Comparison of ENCODE assay signal across 16 cellular contexts in genomic region chr11:66863428-66864125, GRCh38. TPM values are rescaled to one million over a fixed set of nuclear protein-coding genes. Genes with fewer than 3 reads are reported as not detected.
DNase-seq lines count a peak whose midpoint lies in the region; ATAC-seq, FAIRE-seq and TF ChIP-seq lines count a peak whose summit lies in the region.
"Had no signal": no experiment of that assay in that cellular context is flagged by ENCODE, and none has a peak within 500 bp of the region (broad histone marks: within the 10 kb centered on the region; RNA-seq: fewer than 3 reads in every experiment).

No MANE protein-coding gene starts in this region.

- peaks cover 6% of the 10 kb centered on the region for H4K20me1 ChIP-seq in keratinocyte (ENCODE audit: control insufficient read depth, extremely low read depth, insufficient read depth, low read length)

- no peak overlapping the region for H3K4me3 ChIP-seq in RWPE2 (ENCODE audit: severe bottlenecking)
- no peak overlapping the region for H3K4me3 ChIP-seq in keratinocyte (ENCODE audit: control insufficient read depth in 2 of 3, extremely low read depth in 1 of 3, insufficient read depth in 2 of 3, low read depth in 1 of 3, low read length in 3 of 3)
- H3K4me3 ChIP-seq in small intestine (ENCODE audit: low read depth in 1 of 2, low read length in 2 of 2) = no peak overlapping the region

- H3K36me3 ChIP-seq in RWPE2 (ENCODE audit: low read depth) = peaks cover 20% of the 10 kb centered on the region
- peaks cover 10 to 21% of the 10 kb centered on the region in 2 experiments for H3K36me3 ChIP-seq in keratinocyte (ENCODE audit: control insufficient read depth in 2 of 2, extremely low read depth in 1 of 2, insufficient read depth in 2 of 2, low read length in 2 of 2)
- peaks cover 0 to 3% of the 10 kb centered on the region in 2 donors for H3K36me3 ChIP-seq in small intestine (ENCODE audit: control insufficient read depth in 2 of 2, insufficient read depth in 2 of 2, low read length in 2 of 2)

- dilution Hi-C loops in keratinocyte (cut with MboI; ENCODE audit: extremely low pct_ligation_motif_present, low sequenced_read_pairs) = no loop called here

- no peak overlapping the region for H3K9ac ChIP-seq in keratinocyte (ENCODE audit: control insufficient read depth, extremely low read depth, insufficient read depth, low read length)

- FAIRE-seq in keratinocyte (lab: Jason Lieb, UNC) (peak; percentile 34), small intestine (lab: Jason Lieb, UNC) (no peak)

- H3K27me3 ChIP-seq in RWPE2 (ENCODE audit: insufficient read depth, poor library complexity, severe bottlenecking) (no peaks in the 10 kb centered on the region), keratinocyte (ENCODE audit: control insufficient read depth, extremely low read depth, insufficient read depth, low read length) (no peaks in the 10 kb centered on the region), small intestine (ENCODE audit: control insufficient read depth in 2 of 2, insufficient read depth in 2 of 2, low read length in 2 of 2) (no peaks in the 10 kb centered on the region)

- H3K4me1 ChIP-seq in RWPE2 (ENCODE audit: insufficient read depth, poor library complexity, severe bottlenecking) = no peaks in the 10 kb centered on the region
- H3K4me1 ChIP-seq in keratinocyte (ENCODE audit: control insufficient read depth, extremely low read depth, insufficient read depth, low read length) = peaks cover 16% of the 10 kb centered on the region
- H3K4me1 ChIP-seq in small intestine (ENCODE audit: control insufficient read depth in 2 of 2, insufficient read depth in 1 of 2, low read depth in 1 of 2, low read length in 1 of 2) = peaks cover 0 to 4% of the 10 kb centered on the region in 2 donors

- H3K9me3 ChIP-seq in RWPE2 (ENCODE audit: severe bottlenecking) = no peaks in the 10 kb centered on the region
- H3K9me3 ChIP-seq in keratinocyte (ENCODE audit: control insufficient read depth, low read depth, low read length) = no peaks in the 10 kb centered on the region
- H3K9me3 ChIP-seq in small intestine (ENCODE audit: control insufficient read depth, low read depth) = no peaks in the 10 kb centered on the region

- H2AFZ ChIP-seq in keratinocyte (ENCODE audit: control insufficient read depth, low read length) = no peak overlapping the region

- ATAC-seq in RWPE2 (ENCODE audit: low read depth) (no peak), GM19035 (IDR thresholded peaks at IDR 0.05; ENCODE audit: unreplicated experiment) (no peak)
- ATAC-seq: SK-N-SH treated with all-trans-retinoic acid at 6 μM for 48 hours had no signal

- DNase-seq in DMS79 (lab: John Stamatoyannopoulos, UW) = peak; percentile 14
- no peak for DNase-seq in DMS79 treated with DMSO at 0.1 percent for 48 hours (lab: John Stamatoyannopoulos, UW)
- peak; percentile 62 for DNase-seq in RWPE2 (ENCODE audit: low spot score)
- no peak for DNase-seq in keratinocyte (ENCODE audit: low read depth, low spot score)
- peak; percentile 38 for DNase-seq in small intestine
- no peak for DNase-seq in DMS 273 (lab: John Stamatoyannopoulos, UW; ENCODE audit: unreplicated experiment)
- DNase-seq in stimulated activated CD4-positive, alpha-beta T cell treated with anti-CD3 and anti-CD28 coated beads, Interleukin-2, amount 100 ng/mL, for 24 hours = no peak
- DNase-seq: 8988T, DMS 273 treated with DMSO at 0.1 percent for 48 hours, NCI-H1694 treated with DMSO at 0.1 percent for 48 hours, NCI-H524, NCI-H82, OCI-M1, SIG-M5 had no signal

- TF ChIP-seq CTCF in RWPE2 (IDR thresholded peaks at IDR 0.05; ENCODE audit: poor library complexity, severe bottlenecking) = no peak
- TF ChIP-seq CTCF in keratinocyte (optimal IDR thresholded peaks at IDR 0.05 in 1 of 3, IDR thresholded peaks at IDR 0.05 in 1 of 3, conservative IDR thresholded peaks at IDR 0.05 in 1 of 3; ENCODE audit: extremely low read depth in 1 of 3, insufficient read depth in 2 of 3, low read length in 3 of 3) = no peak

- H3K79me2 ChIP-seq in keratinocyte (ENCODE audit: control insufficient read depth, insufficient read depth, low read length) = no peaks in the 10 kb centered on the region

- WGBS in small intestine, 3 donors = 44 to 85% (median 55%) methylated on average over 31 of the region's 31 CpGs

- no peak overlapping the region for H3K27ac ChIP-seq in RWPE2 (ENCODE audit: poor library complexity, severe bottlenecking)
- no peak overlapping the region for H3K27ac ChIP-seq in keratinocyte (ENCODE audit: control insufficient read depth, insufficient read depth, low read length)
- no peak overlapping the region for H3K27ac ChIP-seq in small intestine (ENCODE audit: low read depth in 1 of 2, low read length in 1 of 2)

- H3K9me1 ChIP-seq in keratinocyte (ENCODE audit: control insufficient read depth, extremely low read depth, insufficient read depth, low read length) = no peaks in the 10 kb centered on the region

- H3K4me2 ChIP-seq in keratinocyte (ENCODE audit: control insufficient read depth, extremely low read depth, insufficient read depth, low read depth, low read length) = no peak overlapping the region

RNA-seq across cellular contexts. Expression of gene LRFN4, which starts 6.7 kb away (rescaled TPM):
- polyA plus RNA-seq in keratinocyte (0.77 to 1.5 TPM (median 1.1 TPM) in 3 replicates), small intestine (10 to 100 TPM in 1 of 3 donors, 1 to 10 TPM in 2; 1.4 to 12.2 (median 2.7) TPM)
- polyA plus RNA-seq in keratinocyte (2011; ENCODE audit: low read depth) = 0.19 TPM
- 0.50 and 1.5 TPM in 2 replicates for polyA plus RNA-seq in keratinocyte (2011; cell fraction: cytosol; rRNA removed)
- polyA plus RNA-seq in keratinocyte (2011; cell fraction: nucleus; rRNA removed) = 1.5 and 2.2 TPM in 2 replicates
- 0.89 and 1.6 TPM in 2 replicates for polyA plus RNA-seq in keratinocyte (2012; ENCODE audit: low replicate concordance)
- polyA minus RNA-seq in keratinocyte = 0.38 to 0.82 TPM (median 0.53 TPM) in 3 replicates
- polyA minus RNA-seq in keratinocyte (2011; cell fraction: cytosol; rRNA and poly(A)+ RNA removed) = 5.8 TPM
- polyA minus RNA-seq in keratinocyte (2011; cell fraction: nucleus; rRNA and poly(A)+ RNA removed) = 2.2 and 2.8 TPM in 2 replicates

RNA-seq across cellular contexts. Expression of gene RCE1, which starts 20.3 kb away (rescaled TPM):
- 11.2 to 15.2 TPM (median 14.0 TPM) in 3 replicates for polyA plus RNA-seq in keratinocyte
- 9.7 TPM for polyA plus RNA-seq in keratinocyte (2011; ENCODE audit: low read depth)
- 11.1 and 13.2 TPM in 2 replicates for polyA plus RNA-seq in keratinocyte (2011; cell fraction: cytosol; rRNA removed)
- polyA plus RNA-seq in keratinocyte (2011; cell fraction: nucleus; rRNA removed) = 26.7 and 32.8 TPM in 2 replicates
- 16.3 and 24.1 TPM in 2 replicates for polyA plus RNA-seq in keratinocyte (2012; ENCODE audit: low replicate concordance)
- polyA minus RNA-seq in keratinocyte = 10.0 to 18.5 TPM (median 15.1 TPM) in 3 replicates
- 22.1 TPM for polyA minus RNA-seq in keratinocyte (2011; cell fraction: cytosol; rRNA and poly(A)+ RNA removed)
- 15.6 and 17.7 TPM in 2 replicates for polyA minus RNA-seq in keratinocyte (2011; cell fraction: nucleus; rRNA and poly(A)+ RNA removed)
- polyA plus RNA-seq in small intestine = 10 to 100 TPM; 15.1 to 21.7 (median 19.8) TPM

Comparison
In these comparisons a context has a peak if more than half of its experiments do, and no peak if none do; other contexts are left out.
1. DNase-seq: peak in DMS79 (single experiment), RWPE2 (single experiment) and small intestine (single experiment); none in DMS79 treated with DMSO at 0.1 percent for 48 hours (single experiment), keratinocyte (single experiment), DMS 273 (single experiment) and stimulated activated CD4-positive, alpha-beta T cell treated with anti-CD3 and anti-CD28 coated beads, Interleukin-2, amount 100 ng/mL, for 24 hours (0 of 2).